In the genomic region with DNA sequence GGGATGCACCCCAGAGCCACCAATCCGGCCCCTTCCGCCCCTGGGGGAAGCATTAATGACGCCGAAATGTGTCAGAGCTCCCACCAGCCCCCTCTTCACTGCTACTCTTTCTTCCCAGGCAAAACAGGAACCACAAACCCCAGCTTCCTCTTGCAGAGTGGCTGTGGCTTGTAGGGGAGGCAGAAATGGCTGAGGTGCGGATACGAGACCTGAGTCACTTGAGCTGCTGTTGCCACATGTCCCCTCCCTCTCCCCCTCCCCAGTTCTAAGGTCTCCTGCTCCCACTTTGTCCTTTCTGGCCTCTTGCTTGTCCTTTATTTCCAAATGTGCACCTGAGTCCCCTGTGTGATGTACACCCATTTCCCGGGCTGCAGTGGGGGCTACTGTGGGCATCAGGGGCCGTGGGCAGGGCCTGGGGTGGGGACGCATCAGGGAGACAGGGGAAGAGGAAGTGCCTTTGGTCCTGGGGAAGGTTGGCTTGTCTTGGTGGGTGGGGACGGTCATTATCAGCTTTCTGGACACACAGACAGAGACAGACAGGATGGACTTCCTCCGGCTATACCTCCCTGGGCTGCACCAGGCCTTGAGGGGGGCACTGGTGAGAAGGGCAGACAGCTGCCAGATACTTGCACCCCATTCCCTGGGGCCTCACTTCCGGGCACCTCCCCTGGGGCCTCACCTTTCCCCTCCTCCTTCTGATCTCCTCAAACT, we compare ENCODE assay signal across 9 cellular contexts. TPM values are rescaled to one million over a fixed set of nuclear protein-coding genes. Genes with fewer than 3 reads are reported as not detected.
DNase-seq lines count a peak whose midpoint lies in the region; ATAC-seq lines count a peak whose summit lies in the region.
"Had no signal": no experiment of that assay in that cellular context is flagged by ENCODE, and none has a peak within 500 bp of the region (broad histone marks: within the 10 kb centered on the region; RNA-seq: fewer than 3 reads in every experiment).

A gene with protein sequence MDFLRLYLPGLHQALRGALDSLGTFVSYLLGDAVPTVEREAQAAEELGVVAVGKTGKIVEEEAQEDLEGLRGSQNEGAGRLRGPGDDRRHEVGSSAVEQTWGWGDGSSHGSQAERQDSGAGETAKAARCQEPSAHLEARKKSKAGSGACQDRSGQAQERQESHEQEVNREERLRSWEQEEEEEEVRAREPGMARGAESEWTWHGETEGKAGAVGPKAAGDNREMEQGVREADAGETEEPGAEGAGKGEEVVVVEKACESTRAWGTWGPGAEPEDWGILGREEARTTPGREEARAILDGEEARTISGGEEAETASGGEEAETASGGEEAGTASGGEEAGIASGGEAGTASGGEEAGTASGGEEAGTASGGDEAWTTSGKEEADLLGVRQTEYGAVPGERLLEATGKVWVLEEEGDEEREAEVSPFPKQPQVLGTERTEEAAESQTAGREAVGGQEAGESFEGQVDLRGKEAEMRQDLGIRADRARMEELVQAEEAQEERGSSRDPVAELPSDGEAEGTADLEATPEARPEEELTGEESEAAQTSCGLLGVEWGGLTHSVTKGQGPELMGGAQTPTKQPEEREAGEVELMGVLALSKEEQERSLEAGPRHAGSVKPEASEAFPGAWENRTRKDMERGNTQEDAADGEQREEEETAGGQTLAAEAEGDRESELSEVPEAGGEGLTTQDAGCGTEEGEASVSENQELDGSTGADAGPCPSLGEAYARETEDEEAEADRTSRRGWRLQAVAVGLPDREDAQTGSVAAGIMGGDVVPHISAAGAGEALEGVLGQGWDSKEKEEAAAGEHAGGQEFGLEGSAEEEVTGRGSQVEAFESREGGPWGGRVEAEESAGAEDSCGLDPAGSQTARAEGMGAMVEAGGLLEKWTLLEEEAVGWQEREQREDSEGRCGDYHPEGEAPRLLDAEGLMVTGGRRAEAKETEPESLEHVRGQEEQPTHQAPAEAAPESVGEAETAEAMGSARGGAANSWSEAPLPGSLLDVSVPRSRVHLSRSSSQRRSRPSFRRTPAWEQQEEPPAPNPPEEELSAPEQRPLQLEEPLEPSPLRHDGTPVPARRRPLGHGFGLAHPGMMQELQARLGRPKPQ (plus strand): TSS at position 503 of the 711 bp plus-strand sequence. CDS start 39 bp downstream, at position 542.

- peaks cover 57% of the 10 kb centered on the region for H3K4me1 Mint-ChIP-seq in stimulated activated naive CD8-positive, alpha-beta T cell treated with anti-CD3 and anti-CD28 coated beads, Interleukin-15, amount 100 ng/mL, for 72 hours

- in situ Hi-C loops in GM23248 (cut with MboI), result no loop called here

- no peaks in the 10 kb centered on the region for H3K36me3 ChIP-seq in muscle layer of colon (ENCODE audit: insufficient read depth, low read length)
- H3K36me3 ChIP-seq in GM23248 (ENCODE audit: low read depth), result no peaks in the 10 kb centered on the region

- 61 to 66% methylated on average over 12 of the region's 12 CpGs for WGBS in GM23248 (ENCODE audit: low coverage in 1 of 2, low lambda C conversion rate in 2 of 2, missing lambda C conversion rate in 2 of 2), 2 experiments

- H3K27me3 ChIP-seq in muscle layer of colon (ENCODE audit: control insufficient read depth in 1 of 2, insufficient read depth in 2 of 2, low read length in 2 of 2), result no peaks in the 10 kb centered on the region
- H3K27me3 ChIP-seq in GM23248 (replicated peaks; ENCODE audit: insufficient read depth), result no peaks in the 10 kb centered on the region

- no peaks in the 10 kb centered on the region for H4K20me1 ChIP-seq in GM23248 (ENCODE audit: insufficient read depth)

- H3K4me1 ChIP-seq in muscle layer of colon (ENCODE audit: insufficient read depth, low read length) (no peaks in the 10 kb centered on the region), GM23248 (ENCODE audit: insufficient read depth) (no peaks in the 10 kb centered on the region)

- DNase-seq in Daoy (ENCODE audit: low read depth) (peak; percentile 72), SKM-1 treated with dmso at 0.1 percent for 144 hours (lab: John Stamatoyannopoulos, UW; ENCODE audit: unreplicated experiment) (peak; percentile 99), DMS79 treated with DMSO at 0.1 percent for 48 hours (lab: John Stamatoyannopoulos, UW) (no peak), GM23248 (no peak)
- peak; percentile 88 for DNase-seq in activated naive CD4-positive, alpha-beta T cell treated with Interleukin-2 at 50 U/mL for 16 hours
- DNase-seq in stimulated activated naive CD8-positive, alpha-beta T cell treated with anti-CD3 and anti-CD28 coated beads, Interleukin-15, amount 100 ng/mL, for 72 hours, result peak; percentile 84 to 94

- no peak within 1 kb of the TSS for H2AFZ ChIP-seq in GM23248

- H3K27ac ChIP-seq in muscle layer of colon (ENCODE audit: low read depth, low read length) (peak within 1 kb of the TSS; percentile 19), GM23248 (no peak within 1 kb of the TSS)

- H3K9me3 Mint-ChIP-seq in stimulated activated naive CD8-positive, alpha-beta T cell treated with anti-CD3 and anti-CD28 coated beads, Interleukin-15, amount 100 ng/mL, for 72 hours, result no peaks in the 10 kb centered on the region

- H3K4me2 ChIP-seq in GM23248 (ENCODE audit: unreplicated experiment), result no peak within 1 kb of the TSS

- H3K9me3 ChIP-seq in muscle layer of colon (ENCODE audit: low read length), result no peaks in the 10 kb centered on the region
- no peaks in the 10 kb centered on the region for H3K9me3 ChIP-seq in GM23248 (ENCODE audit: low read depth)

- H3K27ac Mint-ChIP-seq in stimulated activated naive CD8-positive, alpha-beta T cell treated with anti-CD3 and anti-CD28 coated beads, Interleukin-15, amount 100 ng/mL, for 72 hours, result peak within 1 kb of the TSS; percentile 94 to 97

- no peaks in the 10 kb centered on the region for H3K27me3 Mint-ChIP-seq in stimulated activated naive CD8-positive, alpha-beta T cell treated with anti-CD3 and anti-CD28 coated beads, Interleukin-15, amount 100 ng/mL, for 72 hours

- H3F3A ChIP-seq in GM23248 (ENCODE audit: insufficient read depth), result no peaks in the 10 kb centered on the region

- H3K4me3 Mint-ChIP-seq in stimulated activated naive CD8-positive, alpha-beta T cell treated with anti-CD3 and anti-CD28 coated beads, Interleukin-15, amount 100 ng/mL, for 72 hours, result peak within 1 kb of the TSS; percentile 91 to 98

- ATAC-seq in HG02642 (IDR thresholded peaks at IDR 0.05; ENCODE audit: poor library complexity, unreplicated experiment), result peak; percentile 41
- peak; percentile 88 for ATAC-seq in stimulated activated naive CD8-positive, alpha-beta T cell treated with anti-CD3 and anti-CD28 coated beads, Interleukin-15, amount 100 ng/mL, for 72 hours

- H3K4me3 ChIP-seq in muscle layer of colon (ENCODE audit: low read depth in 1 of 2, low read length in 2 of 2), result no peak within 1 kb of the TSS
- no peak within 1 kb of the TSS for H3K4me3 ChIP-seq in GM23248

- no peaks in the 10 kb centered on the region for H3K9me2 ChIP-seq in GM23248 (ENCODE audit: insufficient read depth)

- H3K79me2 ChIP-seq in GM23248 (ENCODE audit: insufficient read depth), result no peaks in the 10 kb centered on the region

- H3K9ac ChIP-seq in muscle layer of colon (ENCODE audit: low read length) (no peak within 1 kb of the TSS), GM23248 (no peak within 1 kb of the TSS)

RNA-seq across cellular contexts. Expression of the gene that starts here (rescaled TPM):
- 0.06 TPM in 1 of 2 replicates, not detected in the other for total RNA-seq in Daoy (2014; rRNA removed; shearing (Covaris generic))
- total RNA-seq in GM23248 (2014; rRNA removed; shearing (Covaris generic)), result not detected in 2 replicates
- polyA plus RNA-seq in GM23248 (2016; fragmentation: Nextera tagmentation; extraction: Ambion mirVana), result not detected in 2 replicates
- total RNA-seq: epithelial cell of proximal tubule had no signal

Comparison
In these comparisons a context has a peak if more than half of its experiments do, and no peak if none do; other contexts are left out.
1. Peak in DNase-seq in Daoy; RNA of the gene not detected or under 1 TPM.
2. DNase-seq: peak in SKM-1 treated with dmso at 0.1 percent for 144 hours (single experiment), activated naive CD4-positive, alpha-beta T cell treated with Interleukin-2 at 50 U/mL for 16 hours (single experiment) and stimulated activated naive CD8-positive, alpha-beta T cell treated with anti-CD3 and anti-CD28 coated beads, Interleukin-15, amount 100 ng/mL, for 72 hours (2 of 2); none in DMS79 treated with DMSO at 0.1 percent for 48 hours (single experiment) and GM23248 (single experiment).